Comparison of ENCODE assay signal across 6 cellular contexts in the genomic region with DNA sequence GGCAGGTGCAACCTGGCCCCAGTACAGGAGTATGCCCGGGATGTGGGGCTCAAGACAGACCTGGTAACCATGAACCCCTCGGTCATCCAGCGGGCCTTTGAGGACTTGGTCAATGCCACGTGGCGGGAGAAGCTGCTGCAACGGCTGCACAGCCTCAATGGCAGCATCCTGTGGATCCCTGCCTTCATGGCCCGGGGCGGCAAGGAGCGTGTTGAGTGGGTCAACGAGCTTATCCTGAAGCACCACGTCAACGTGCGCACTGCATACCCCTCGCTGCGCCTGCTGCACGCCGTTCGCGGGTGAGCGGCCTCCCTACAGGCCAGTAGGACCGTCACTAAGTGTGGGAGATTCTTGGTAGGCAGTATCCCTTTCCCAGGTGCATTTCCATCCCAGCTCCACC. TPM values are rescaled to one million over a fixed set of nuclear protein-coding genes. Genes with fewer than 3 reads are reported as not detected.
"Had no signal": no experiment of that assay in that cellular context is flagged by ENCODE, and none has a peak within 500 bp of the region (broad histone marks: within the 10 kb centered on the region; RNA-seq: fewer than 3 reads in every experiment).

No MANE protein-coding gene starts in this region.

- H3K9me3 ChIP-seq: HAP-1 had no signal

- H3K4me1 ChIP-seq: HAP-1 had no signal

- H3K4me2 ChIP-seq: GM23338 had no signal

- H3K27ac ChIP-seq: HL-60 had no signal

- H2AFZ ChIP-seq: GM23338 had no signal

- H3K4me1 Mint-ChIP-seq: GM23338 had no signal

- DNase-seq: H7 had no signal

- H3K4me3 ChIP-seq: GM23338, HAP-1, K562 had no signal

- H3K4me3 Mint-ChIP-seq: GM23338 had no signal

- H3K27ac Mint-ChIP-seq: GM23338 had no signal

- H3K9me3 Mint-ChIP-seq: GM23338 had no signal

RNA-seq across cellular contexts. Expression of a gene that starts 51.0 kb away (rescaled TPM):
- total RNA-seq: HepG2, K562 had no signal
- polyA plus RNA-seq: HepG2, K562 had no signal
